Comparison of ENCODE assay signal across 1 cellular context in the genomic region with DNA sequence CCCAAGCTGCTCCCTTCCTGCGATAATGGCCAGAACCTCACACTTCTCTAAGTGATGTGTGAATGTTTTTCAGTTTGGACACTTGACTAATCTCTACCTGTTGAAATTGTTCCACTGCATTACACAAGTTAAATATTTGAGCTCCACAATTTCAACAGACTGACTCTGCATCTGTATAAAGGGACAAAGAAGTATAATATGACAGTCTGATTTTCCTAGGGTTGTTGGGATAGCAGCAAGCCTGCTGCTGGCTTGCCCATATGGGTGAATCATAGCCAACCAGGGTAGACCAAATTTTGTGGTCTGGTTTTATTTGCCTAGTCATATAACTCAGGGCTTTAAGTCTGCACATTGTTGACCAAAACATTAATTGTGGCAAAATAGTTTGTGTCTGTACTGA.
TF ChIP-seq lines count a peak whose summit lies in the region.

No MANE protein-coding gene starts in this region.

TF ChIP-seq in WTC11, 78 proteins besides CTCF, POLR2A, EP300 and RAD21:
- TF ChIP-seq, protein P1, sequence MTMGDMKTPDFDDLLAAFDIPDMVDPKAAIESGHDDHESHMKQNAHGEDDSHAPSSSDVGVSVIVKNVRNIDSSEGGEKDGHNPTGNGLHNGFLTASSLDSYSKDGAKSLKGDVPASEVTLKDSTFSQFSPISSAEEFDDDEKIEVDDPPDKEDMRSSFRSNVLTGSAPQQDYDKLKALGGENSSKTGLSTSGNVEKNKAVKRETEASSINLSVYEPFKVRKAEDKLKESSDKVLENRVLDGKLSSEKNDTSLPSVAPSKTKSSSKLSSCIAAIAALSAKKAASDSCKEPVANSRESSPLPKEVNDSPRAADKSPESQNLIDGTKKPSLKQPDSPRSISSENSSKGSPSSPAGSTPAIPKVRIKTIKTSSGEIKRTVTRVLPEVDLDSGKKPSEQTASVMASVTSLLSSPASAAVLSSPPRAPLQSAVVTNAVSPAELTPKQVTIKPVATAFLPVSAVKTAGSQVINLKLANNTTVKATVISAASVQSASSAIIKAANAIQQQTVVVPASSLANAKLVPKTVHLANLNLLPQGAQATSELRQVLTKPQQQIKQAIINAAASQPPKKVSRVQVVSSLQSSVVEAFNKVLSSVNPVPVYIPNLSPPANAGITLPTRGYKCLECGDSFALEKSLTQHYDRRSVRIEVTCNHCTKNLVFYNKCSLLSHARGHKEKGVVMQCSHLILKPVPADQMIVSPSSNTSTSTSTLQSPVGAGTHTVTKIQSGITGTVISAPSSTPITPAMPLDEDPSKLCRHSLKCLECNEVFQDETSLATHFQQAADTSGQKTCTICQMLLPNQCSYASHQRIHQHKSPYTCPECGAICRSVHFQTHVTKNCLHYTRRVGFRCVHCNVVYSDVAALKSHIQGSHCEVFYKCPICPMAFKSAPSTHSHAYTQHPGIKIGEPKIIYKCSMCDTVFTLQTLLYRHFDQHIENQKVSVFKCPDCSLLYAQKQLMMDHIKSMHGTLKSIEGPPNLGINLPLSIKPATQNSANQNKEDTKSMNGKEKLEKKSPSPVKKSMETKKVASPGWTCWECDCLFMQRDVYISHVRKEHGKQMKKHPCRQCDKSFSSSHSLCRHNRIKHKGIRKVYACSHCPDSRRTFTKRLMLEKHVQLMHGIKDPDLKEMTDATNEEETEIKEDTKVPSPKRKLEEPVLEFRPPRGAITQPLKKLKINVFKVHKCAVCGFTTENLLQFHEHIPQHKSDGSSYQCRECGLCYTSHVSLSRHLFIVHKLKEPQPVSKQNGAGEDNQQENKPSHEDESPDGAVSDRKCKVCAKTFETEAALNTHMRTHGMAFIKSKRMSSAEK (CRISPR knock-in tag; IDR thresholded peaks at IDR 0.05; ENCODE audit: borderline replicate concordance): no peak
- peak; percentile 92 for TF ChIP-seq GABPB1 (CRISPR knock-in tag; IDR thresholded peaks at IDR 0.05)
